In genomic region chr4:71300964-71301363, GRCh38 we compare ENCODE assay signal across 19 cellular contexts. TPM values are rescaled to one million over a fixed set of nuclear protein-coding genes. Genes with fewer than 3 reads are reported as not detected.
DNase-seq lines count a peak whose midpoint lies in the region; ATAC-seq, FAIRE-seq and TF ChIP-seq lines count a peak whose summit lies in the region.
"Had no signal": no experiment of that assay in that cellular context is flagged by ENCODE, and none has a peak within 500 bp of the region (broad histone marks: within the 10 kb centered on the region; RNA-seq: fewer than 3 reads in every experiment).

No MANE protein-coding gene starts in this region.

- H3K36me3 Mint-ChIP-seq in MCF 10A (ENCODE audit: insufficient read depth, unreplicated experiment), result no peaks in the 10 kb centered on the region
- H3K36me3 Mint-ChIP-seq in activated naive CD4-positive, alpha-beta T cell treated with anti-CD3 and anti-CD28 coated beads, Interleukin-2, amount 50 U/mL, for 72 hours, result no peaks in the 10 kb centered on the region

- no peak for TF ChIP-seq POLR2A in HepG2 (IDR thresholded peaks at IDR 0.05; ENCODE audit: insufficient read depth in 1 of 2, low read depth in 2 of 2, low read length in 2 of 2)

- H4K20me1 ChIP-seq in mammary epithelial cell (ENCODE audit: insufficient read depth, low read length), result no peaks in the 10 kb centered on the region
- H4K20me1 ChIP-seq in HepG2 (ENCODE audit: insufficient read depth, low read length), result no peaks in the 10 kb centered on the region
- peaks cover 3% of the 10 kb centered on the region for H4K20me1 ChIP-seq in osteoblast (ENCODE audit: insufficient read depth, low read length)

- FAIRE-seq in HepG2 (lab: Jason Lieb, UNC), result no peak
- FAIRE-seq: A549 had no signal

- in situ Hi-C loops in mammary epithelial cell (cut with MboI; ENCODE audit: low sequenced_read_pairs in 2 of 2), result no loop called here
- in situ Hi-C loops in HepG2 (cut with HindIII; ENCODE audit: extremely low pct_ligation_motif_present, low pct_unique_long_range_greater_than_20kb), result no loop called here

- DNase-seq in MCF 10A (ENCODE audit: unreplicated experiment) (peak; percentile 50), mammary epithelial cell (no peak), SHP77 treated with DMSO at 0.1 percent for 48 hours (lab: John Stamatoyannopoulos, UW) (peak; percentile 66), HepG2 (ENCODE audit: low spot score) (no peak), upper lobe of right lung (no peak), osteoblast (ENCODE audit: insufficient read length, low spot score, missing footprints) (no peak)
- no peak for DNase-seq in activated naive CD4-positive, alpha-beta T cell treated with anti-CD3 and anti-CD28 coated beads, Interleukin-2, amount 50 U/mL, for 72 hours (ENCODE audit: low spot score in 2 of 2)
- DNase-seq: activated CD8-positive, alpha-beta T cell treated with anti-CD3 and anti-CD28 coated beads, Interleukin-2, amount 10 ng/mL, durations not matched to agents 7 days and 5 days; activated gamma-delta T cell treated with Interleukin-2 at 50 U/mL for 16 hours; dermis blood vessel endothelial cell; NCI-H1105; stimulated activated CD4-positive, alpha-beta T cell treated with anti-CD3 and anti-CD28 coated beads, Interleukin-4, amount 100 ng/mL, for 4 hours; stimulated activated naive CD8-positive, alpha-beta T cell treated with anti-CD3 and anti-CD28 coated beads, Interleukin-15, amount 100 ng/mL, for 72 hours; T1000; trophoblast cell had no signal

- WGBS in mammary epithelial cell (ENCODE audit: low coverage, missing lambda C conversion rate), result 47% methylated on average over 3 of the region's 3 CpGs
- 0% methylated on average over 1 of the region's 3 CpGs for WGBS in HepG2 (ENCODE audit: low lambda C conversion rate)

- H3K4me2 ChIP-seq in mammary epithelial cell (ENCODE audit: insufficient read depth, low read depth, low read length) (no peak overlapping the region), HepG2 (ENCODE audit: low read depth, low read length) (no peak overlapping the region), osteoblast (ENCODE audit: insufficient read depth, low read length) (no peak overlapping the region)
- H3K4me2 ChIP-seq: A549, GM23338 had no signal

- H3K4me3 ChIP-seq in mammary epithelial cell (replicated peaks in 1 of 3; ENCODE audit: insufficient read depth in 1 of 3, low read depth in 2 of 3, low read length in 3 of 3) (no peak overlapping the region), HepG2 (replicated peaks in 1 of 3; ENCODE audit: insufficient read depth in 1 of 3, low read depth in 2 of 3, low read length in 3 of 3) (no peak overlapping the region), upper lobe of right lung (no peak overlapping the region), osteoblast (ENCODE audit: insufficient read depth, low read length) (no peak overlapping the region)
- H3K4me3 ChIP-seq: A549, GM23338, spleen had no signal

- H2AFZ ChIP-seq in mammary epithelial cell (ENCODE audit: low read depth, low read length) (no peak overlapping the region), HepG2 (ENCODE audit: low read length) (no peak overlapping the region), osteoblast (ENCODE audit: low read length) (no peak overlapping the region)
- H2AFZ ChIP-seq: GM23338 had no signal

- H3K4me1 ChIP-seq in mammary epithelial cell (ENCODE audit: insufficient read depth, low read length), result no peaks in the 10 kb centered on the region
- H3K4me1 ChIP-seq in HepG2 (ENCODE audit: insufficient read depth, low read length), result no peaks in the 10 kb centered on the region
- H3K4me1 ChIP-seq in upper lobe of right lung, result no peaks in the 10 kb centered on the region
- H3K4me1 ChIP-seq in osteoblast (ENCODE audit: insufficient read depth, low read length), result peaks cover 42% of the 10 kb centered on the region
- H3K4me1 ChIP-seq: spleen had no signal

- no peak overlapping the region for H3K27ac Mint-ChIP-seq in MCF 10A (ENCODE audit: low read depth, unreplicated experiment)
- H3K27ac Mint-ChIP-seq in activated naive CD4-positive, alpha-beta T cell treated with anti-CD3 and anti-CD28 coated beads, Interleukin-2, amount 50 U/mL, for 72 hours, result no peak overlapping the region
- H3K27ac Mint-ChIP-seq: activated CD8-positive, alpha-beta T cell treated with anti-CD3 and anti-CD28 coated beads, Interleukin-2, amount 10 ng/mL, durations not matched to agents 7 days and 5 days; GM23338 had no signal

- CTCF ChIA-PET in MCF 10A (lab: Yijun Ruan, JAX) (interaction anchor here (0.6 to 1.5 kb wide), 2 partner anchors 71 to 179 kb away, joined by 3 to 5 read pairs; no protein-coding TSS in a partner anchor), mammary epithelial cell (lab: Charles Lee; ENCODE audit: low non-redundant PET) (no interaction called here), HepG2 (lab: Yijun Ruan, JAX; ENCODE audit: low intra/inter-chr PET ratio, low total read pairs) (no interaction called here)

- H3K36me3 ChIP-seq in mammary epithelial cell (ENCODE audit: insufficient read depth, low read length) (no peaks in the 10 kb centered on the region), HepG2 (replicated peaks in 1 of 2; ENCODE audit: control insufficient read depth in 1 of 2, insufficient read depth in 2 of 2, low read length in 2 of 2) (no peaks in the 10 kb centered on the region), upper lobe of right lung (no peaks in the 10 kb centered on the region), osteoblast (ENCODE audit: insufficient read depth, low read length) (no peaks in the 10 kb centered on the region)
- H3K36me3 ChIP-seq: spleen had no signal

- peaks cover 6% of the 10 kb centered on the region for H3K4me1 Mint-ChIP-seq in MCF 10A (ENCODE audit: insufficient read depth, unreplicated experiment)
- H3K4me1 Mint-ChIP-seq: stimulated activated naive CD8-positive, alpha-beta T cell treated with anti-CD3 and anti-CD28 coated beads, Interleukin-15, amount 100 ng/mL, for 72 hours had no signal

- H3K27me3 ChIP-seq in mammary epithelial cell (ENCODE audit: insufficient read depth, low read length) (no peaks in the 10 kb centered on the region), HepG2 (ENCODE audit: control insufficient read depth in 1 of 2, insufficient read depth in 2 of 2, low read length in 2 of 2) (no peaks in the 10 kb centered on the region), upper lobe of right lung (no peaks in the 10 kb centered on the region), osteoblast (ENCODE audit: insufficient read depth, low read length) (no peaks in the 10 kb centered on the region)
- H3K27me3 ChIP-seq: spleen had no signal

- TF ChIP-seq CTCF in MCF 10A (IDR thresholded peaks at IDR 0.05; ENCODE audit: unreplicated experiment) (no peak), mammary epithelial cell (conservative IDR thresholded peaks at IDR 0.05 in 1 of 2, IDR thresholded peaks at IDR 0.05 in 1 of 2; ENCODE audit: extremely low read depth in 1 of 2, insufficient read depth in 1 of 2, low read depth in 1 of 2, low read length in 2 of 2) (no peak), HepG2 (CRISPR knock-in tag; IDR thresholded peaks at IDR 0.05) (no peak), upper lobe of right lung (IDR thresholded peaks at IDR 0.05) (no peak), osteoblast (IDR thresholded peaks at IDR 0.05; ENCODE audit: extremely low read depth, low read depth, low read length) (no peak)

- H3K27ac ChIP-seq in mammary epithelial cell (ENCODE audit: insufficient read depth, low read depth, low read length) (no peak overlapping the region), HepG2 (ENCODE audit: extremely low read length, insufficient read depth, low read length) (no peak overlapping the region), upper lobe of right lung (no peak overlapping the region), osteoblast (ENCODE audit: low read depth, low read length) (no peak overlapping the region)
- H3K27ac ChIP-seq: A549, spleen had no signal

- BruUV-seq in MCF 10A (replicated peaks; lab: Mats Ljungman, UMichigan) (no TSS peak), mammary epithelial cell (replicated peaks; lab: Mats Ljungman, UMichigan) (no TSS peak), HepG2 (replicated peaks; lab: Mats Ljungman, UMichigan) (no TSS peak)

- no peaks in the 10 kb centered on the region for H3K27me3 Mint-ChIP-seq in MCF 10A (ENCODE audit: insufficient read depth, unreplicated experiment)
- H3K27me3 Mint-ChIP-seq: stimulated activated naive CD8-positive, alpha-beta T cell treated with anti-CD3 and anti-CD28 coated beads, Interleukin-15, amount 100 ng/mL, for 72 hours had no signal

- H3K9me3 ChIP-seq in mammary epithelial cell (replicated peaks; ENCODE audit: insufficient read depth, low read length) (no peaks in the 10 kb centered on the region), HepG2 (ENCODE audit: low read length) (no peaks in the 10 kb centered on the region), upper lobe of right lung (no peaks in the 10 kb centered on the region), osteoblast (ENCODE audit: low read depth, low read length) (no peaks in the 10 kb centered on the region)
- H3K9me3 ChIP-seq: A549, spleen had no signal

- H3K9ac ChIP-seq in mammary epithelial cell (ENCODE audit: insufficient read depth, low read length) (no peak overlapping the region), HepG2 (ENCODE audit: insufficient read depth, low read depth, low read length) (no peak overlapping the region)

- dilution Hi-C loops in mammary epithelial cell (cut with HindIII; ENCODE audit: low sequenced_read_pairs), result no loop called here

- POLR2A ChIA-PET in MCF 10A (lab: Yijun Ruan, JAX), result no interaction called here
- POLR2A ChIA-PET in HepG2 (lab: Yijun Ruan, JAX), result no interaction called here

- no peak overlapping the region for H3K4me3 Mint-ChIP-seq in MCF 10A (ENCODE audit: unreplicated experiment)
- H3K4me3 Mint-ChIP-seq: activated CD8-positive, alpha-beta T cell treated with anti-CD3 and anti-CD28 coated beads, Interleukin-2, amount 10 ng/mL, durations not matched to agents 7 days and 5 days; GM23338; stimulated activated naive CD8-positive, alpha-beta T cell treated with anti-CD3 and anti-CD28 coated beads, Interleukin-15, amount 100 ng/mL, for 72 hours had no signal

- ATAC-seq in HepG2 (no peak), upper lobe of right lung (peak; percentile 24), GM19463 (IDR thresholded peaks at IDR 0.05; ENCODE audit: unreplicated experiment) (no peak)
- ATAC-seq in activated naive CD4-positive, alpha-beta T cell treated with anti-CD3 and anti-CD28 coated beads, Interleukin-2, amount 50 U/mL, for 72 hours, result no peak
- ATAC-seq: A549; activated CD8-positive, alpha-beta T cell treated with anti-CD3 and anti-CD28 coated beads, Interleukin-2, amount 10 ng/mL, durations not matched to agents 7 days and 5 days; GM23338 had no signal

- TF ChIP-seq EP300 in HepG2 (IDR thresholded peaks at IDR 0.05; ENCODE audit: low read depth in 2 of 2, low read length in 2 of 2) (no peak), HepG2 (CRISPR knock-in tag; IDR thresholded peaks at IDR 0.05; ENCODE audit: borderline replicate concordance) (no peak)

- no peak for TF ChIP-seq RAD21 in HepG2 (CRISPR knock-in tag; IDR thresholded peaks at IDR 0.05)

- intact Hi-C loops in MCF 10A (cut with micrococcal nuclease) (no loop called here), mammary epithelial cell (cut with micrococcal nuclease) (no loop called here), HepG2 (cut with micrococcal nuclease; ENCODE audit: unreplicated experiment) (no loop called here), upper lobe of right lung (cut with DNase I) (no loop called here)

- H3K79me2 ChIP-seq in mammary epithelial cell (ENCODE audit: insufficient read depth, low read length), result no peaks in the 10 kb centered on the region
- no peaks in the 10 kb centered on the region for H3K79me2 ChIP-seq in HepG2 (ENCODE audit: insufficient read depth, low read length)
- H3K79me2 ChIP-seq in osteoblast (ENCODE audit: insufficient read depth, low read length), result peaks cover 39% of the 10 kb centered on the region

- H3K9me3 Mint-ChIP-seq in MCF 10A (ENCODE audit: unreplicated experiment), result no peaks in the 10 kb centered on the region
- no peaks in the 10 kb centered on the region for H3K9me3 Mint-ChIP-seq in activated naive CD4-positive, alpha-beta T cell treated with anti-CD3 and anti-CD28 coated beads, Interleukin-2, amount 50 U/mL, for 72 hours
- H3K9me3 Mint-ChIP-seq: GM23338; stimulated activated naive CD8-positive, alpha-beta T cell treated with anti-CD3 and anti-CD28 coated beads, Interleukin-15, amount 100 ng/mL, for 72 hours had no signal

RNA-seq across cellular contexts. Expression of gene SLC4A4, which starts 37.9 kb away (rescaled TPM):
- not detected in 2 replicates for total RNA-seq in MCF 10A (2022)
- under 1 TPM in 1 of 2 donors, not detected in 1; under 0.01 TPM for total RNA-seq in mammary epithelial cell
- polyA plus RNA-seq in mammary epithelial cell, result not detected
- not detected for polyA minus RNA-seq in mammary epithelial cell
- not detected in 2 replicates for total RNA-seq in HepG2 (2016; rRNA removed; fragmentation: Illumina TruSeq; extraction: Trizol)
- total RNA-seq in HepG2 (2016; cell fraction: cytosol; rRNA removed; fragmentation: Illumina TruSeq; extraction: Trizol; ENCODE audit: low read depth), result not detected in 2 replicates
- 0.02 and 0.03 TPM in 2 replicates for total RNA-seq in HepG2 (2016; cell fraction: insoluble cytoplasmic fraction; rRNA removed; fragmentation: Illumina TruSeq; extraction: Trizol)
- not detected in 2 replicates for total RNA-seq in HepG2 (2016; cell fraction: membrane; rRNA removed; fragmentation: Illumina TruSeq; extraction: Trizol)
- not detected in 2 replicates for total RNA-seq in HepG2 (2016; cell fraction: nucleus; rRNA removed; fragmentation: Illumina TruSeq; extraction: Trizol)
- polyA plus RNA-seq in HepG2 (2011; rRNA removed), result 0.01 TPM in 1 of 2 replicates, not detected in the other
- under 0.01 and 0.01 TPM in 2 replicates for polyA plus RNA-seq in HepG2 (2011; cell fraction: cytosol; rRNA removed)
- polyA plus RNA-seq in HepG2 (2011; cell fraction: nucleus; rRNA removed), result not detected in 2 replicates
- polyA plus RNA-seq in HepG2 (2012), result not detected in 2 replicates
- polyA plus RNA-seq in HepG2 (2016; cell fraction: cytosol; fragmentation: Illumina TruSeq; extraction: Trizol; ENCODE audit: low read depth), result not detected in 2 replicates
- not detected in 2 replicates for polyA plus RNA-seq in HepG2 (2016; cell fraction: insoluble cytoplasmic fraction; fragmentation: Illumina TruSeq; extraction: Trizol; ENCODE audit: low read depth)
- not detected in 2 replicates for polyA plus RNA-seq in HepG2 (2016; cell fraction: membrane; fragmentation: Illumina TruSeq; extraction: Trizol; ENCODE audit: low read depth)
- not detected in 2 replicates for polyA plus RNA-seq in HepG2 (2016; cell fraction: nucleus; fragmentation: Illumina TruSeq; extraction: Trizol; ENCODE audit: insufficient read depth, low read depth)
- polyA minus RNA-seq in HepG2 (2011; rRNA and poly(A)+ RNA removed; ENCODE audit: low replicate concordance), result not detected in 2 replicates
- not detected in 2 replicates for polyA minus RNA-seq in HepG2 (2011; cell fraction: cytosol; rRNA and poly(A)+ RNA removed)
- not detected in 2 replicates for polyA minus RNA-seq in HepG2 (2011; cell fraction: nucleus; rRNA and poly(A)+ RNA removed)
- 28.5 TPM for total RNA-seq in upper lobe of right lung
- total RNA-seq in activated naive CD4-positive, alpha-beta T cell treated with anti-CD3 and anti-CD28 coated beads, Interleukin-2, amount 50 U/mL, for 72 hours, result under 1 TPM in 1 of 2 donors, not detected in 1; 0.12 TPM
- 13.0 and 24.8 TPM in 2 replicates for total RNA-seq in osteoblast

Comparison
In these comparisons a context has a peak if more than half of its experiments do, and no peak if none do; other contexts are left out.
1. DNase-seq: peak in MCF 10A (single experiment) and SHP77 treated with DMSO at 0.1 percent for 48 hours (single experiment); none in mammary epithelial cell (single experiment), HepG2 (single experiment), upper lobe of right lung (single experiment), activated naive CD4-positive, alpha-beta T cell treated with anti-CD3 and anti-CD28 coated beads, Interleukin-2, amount 50 U/mL, for 72 hours (0 of 2) and osteoblast (single experiment).
2. RNA of gene SLC4A4, which starts 37.9 kb away (total RNA-seq): 28.5 TPM in upper lobe of right lung (single experiment) and 13.0 to 24.8 TPM in osteoblast; 0.12 TPM in activated naive CD4-positive, alpha-beta T cell treated with anti-CD3 and anti-CD28 coated beads, Interleukin-2, amount 50 U/mL, for 72 hours, under 0.01 TPM in mammary epithelial cell, not detected in MCF 10A and 0.02 to 0.03 TPM in HepG2; every median in the first group is over 10 times any median in the second.